ENCODE assay signal across 20 cellular contexts in genomic region chr2:170029551-170029950, GRCh38.
DNase-seq lines count a peak whose midpoint lies in the region; ATAC-seq, FAIRE-seq and TF ChIP-seq lines count a peak whose summit lies in the region.
"Had no signal": no experiment of that assay in that cellular context is flagged by ENCODE, and none has a peak within 500 bp of the region (broad histone marks: within the 10 kb centered on the region; RNA-seq: fewer than 3 reads in every experiment).

No MANE protein-coding gene starts in this region.

- TF ChIP-seq POLR2A in tibial nerve (IDR thresholded peaks at IDR 0.05) (no peak), GM12891 (IDR thresholded peaks at IDR 0.05; ENCODE audit: low read depth, low read length) (no peak)

- TF ChIP-seq EP300 in tibial nerve (IDR thresholded peaks at IDR 0.05): no peak

- peak overlapping the region; percentile 30; the same call in 1 of the 2 replicates for H3K27ac ChIP-seq in GM23338 (ENCODE audit: low read depth)
- no peak overlapping the region for H3K27ac ChIP-seq in endodermal cell (ENCODE audit: low read depth, low read length)
- no peak overlapping the region for H3K27ac ChIP-seq in tibial nerve
- H3K27ac ChIP-seq: 22Rv1, BLaER1, C4-2B had no signal

- no peak overlapping the region for H2AFZ ChIP-seq in GM23338

- H3K4me3 ChIP-seq in GM23338: no peak overlapping the region
- peak overlapping the region; percentile 3 for H3K4me3 ChIP-seq in endodermal cell (ENCODE audit: low read length)
- H3K4me3 ChIP-seq in tibial nerve: no peak overlapping the region
- H3K4me3 ChIP-seq: BLaER1 had no signal

- peaks cover 14% of the 10 kb centered on the region for H3K4me1 Mint-ChIP-seq in GM23338
- peaks cover 6% of the 10 kb centered on the region for H3K4me1 Mint-ChIP-seq in endodermal cell
- H3K4me1 Mint-ChIP-seq: B cell; CD4-positive, CD25-positive, alpha-beta regulatory T cell had no signal

- H3K4me3 Mint-ChIP-seq in GM23338 (no peak overlapping the region), endodermal cell (no peak overlapping the region)
- H3K4me3 Mint-ChIP-seq: B cell; CD4-positive, CD25-positive, alpha-beta regulatory T cell; CD8-positive, alpha-beta T cell had no signal

- TF ChIP-seq CTCF in GM23338 (conservative IDR thresholded peaks at IDR 0.05; ENCODE audit: low read depth in 2 of 2) (no peak), endodermal cell (conservative IDR thresholded peaks at IDR 0.05) (no peak), tibial nerve (IDR thresholded peaks at IDR 0.05) (no peak)

- H3K4me2 ChIP-seq in GM23338: peak overlapping the region; percentile 3; the same call in 1 of the 2 replicates
- H3K4me2 ChIP-seq: BLaER1 had no signal

- FAIRE-seq in GM12891 (lab: Jason Lieb, UNC): no peak
- FAIRE-seq: GM18507 had no signal

- peaks cover 13% of the 10 kb centered on the region for H3K9me3 Mint-ChIP-seq in GM23338
- H3K9me3 Mint-ChIP-seq in endodermal cell: peaks cover 18% of the 10 kb centered on the region

- H3K9ac ChIP-seq in endodermal cell (ENCODE audit: extremely low read depth, low read length, poor library complexity, severe bottlenecking): peak overlapping the region; percentile 29
- H3K9ac ChIP-seq: BLaER1 had no signal

- H3K36me3 Mint-ChIP-seq in GM23338 (ENCODE audit: low read depth) (peaks cover 25% of the 10 kb centered on the region), endodermal cell (ENCODE audit: low read depth) (peaks cover 29% of the 10 kb centered on the region)

- H3K27me3 ChIP-seq in GM23338 (ENCODE audit: insufficient read depth): no peaks in the 10 kb centered on the region
- no peaks in the 10 kb centered on the region for H3K27me3 ChIP-seq in endodermal cell (ENCODE audit: control insufficient read depth, insufficient read depth, low read length, poor library complexity, severe bottlenecking)
- no peaks in the 10 kb centered on the region for H3K27me3 ChIP-seq in tibial nerve
- H3K27me3 ChIP-seq: BLaER1 had no signal

- H3K36me3 ChIP-seq in GM23338 (ENCODE audit: insufficient read depth): no peaks in the 10 kb centered on the region
- H3K36me3 ChIP-seq in endodermal cell (ENCODE audit: control insufficient read depth, insufficient read depth, low read length): peaks cover 28% of the 10 kb centered on the region
- peaks cover 0 to 39% (median 6%) of the 10 kb centered on the region in 3 donors for H3K36me3 ChIP-seq in tibial nerve

- H3K27me3 Mint-ChIP-seq in GM23338 (ENCODE audit: insufficient read depth, low read depth, poor library complexity) (no peaks in the 10 kb centered on the region), endodermal cell (ENCODE audit: insufficient read depth) (no peaks in the 10 kb centered on the region)
- H3K27me3 Mint-ChIP-seq: B cell; CD4-positive, CD25-positive, alpha-beta regulatory T cell had no signal

- H3K9me2 ChIP-seq in GM23338 (ENCODE audit: insufficient read depth): no peaks in the 10 kb centered on the region

- no peaks in the 10 kb centered on the region for H4K20me1 ChIP-seq in GM23338 (replicated peaks; ENCODE audit: insufficient read depth)
- H4K20me1 ChIP-seq: BLaER1 had no signal

- H3K4me1 ChIP-seq in GM23338 (ENCODE audit: insufficient read depth) (peaks cover 30% of the 10 kb centered on the region; the same call in 1 of the 2 replicates), endodermal cell (ENCODE audit: control insufficient read depth, insufficient read depth, low read length) (peaks cover 7% of the 10 kb centered on the region), tibial nerve (no peaks in the 10 kb centered on the region)
- H3K4me1 ChIP-seq: BLaER1, Caco-2 had no signal

- no peaks in the 10 kb centered on the region for H3K79me2 ChIP-seq in GM23338 (replicated peaks; ENCODE audit: insufficient read depth)

- H3K27ac Mint-ChIP-seq in GM23338 (no peak overlapping the region), endodermal cell (no peak overlapping the region)
- H3K27ac Mint-ChIP-seq: B cell; CD4-positive, CD25-positive, alpha-beta regulatory T cell; CD8-positive, alpha-beta T cell had no signal

- ATAC-seq in GM23338 (no peak), left lobe of liver (peak; percentile 21)
- ATAC-seq: CD8-positive, alpha-beta T cell had no signal

- H3K9me3 ChIP-seq in endodermal cell (ENCODE audit: control insufficient read depth, low read length): peaks cover 30% of the 10 kb centered on the region
- peaks cover 0 to 10% (median 0%) of the 10 kb centered on the region in 4 donors for H3K9me3 ChIP-seq in tibial nerve
- H3K9me3 ChIP-seq: BLaER1, Caco-2 had no signal

- peak; percentile 22 for DNase-seq in NCI-H1105 treated with DMSO at 0.1 percent for 48 hours (lab: John Stamatoyannopoulos, UW)
- DNase-seq in NCI-H1105 (lab: John Stamatoyannopoulos, UW): no peak
- no peak for DNase-seq in GM23338 (ENCODE audit: low spot score)
- DNase-seq in endodermal cell: no peak
- no peak for DNase-seq in left lobe of liver (ENCODE audit: low spot score)
- DNase-seq in tibial nerve (ENCODE audit: low spot score in 2 of 2): no peak
- DNase-seq in GM12891 (ENCODE audit: insufficient read length, low spot score): no peak
- no peak for DNase-seq in mucosa of gallbladder (ENCODE audit: low spot score)
- DNase-seq: Caco-2; CD4-positive, CD25-positive, alpha-beta regulatory T cell; CD8-positive, alpha-beta T cell; DMS153; DND-41; H7; HCEC 1CT had no signal

- H3F3A ChIP-seq in GM23338 (replicated peaks; ENCODE audit: low read depth): no peaks in the 10 kb centered on the region

TF ChIP-seq in GM23338, 12 proteins besides CTCF, POLR2A, EP300 and RAD21:
- TF ChIP-seq NANOG (IDR thresholded peaks at IDR 0.05; ENCODE audit: borderline replicate concordance) (peak; percentile 48; the same call in 1 of the 2 replicates), ETS1 (IDR thresholded peaks at IDR 0.05) (no peak)

TF ChIP-seq in GM12891, 5 proteins besides CTCF, POLR2A, EP300 and RAD21:
- TF ChIP-seq POLR2AphosphoS5 (IDR thresholded peaks at IDR 0.05; ENCODE audit: low read depth, low read length) (no peak), PAX5 (IDR thresholded peaks at IDR 0.05; ENCODE audit: insufficient read depth, low read length, severe bottlenecking) (no peak), POU2F2 (IDR thresholded peaks at IDR 0.05; ENCODE audit: low read depth, low read length) (no peak), SPI1 (IDR thresholded peaks at IDR 0.05; ENCODE audit: low read depth, low read length) (no peak), TAF1 (IDR thresholded peaks at IDR 0.05; ENCODE audit: low read depth, low read length) (no peak)
